In genomic region chr1:156393095-156393494, GRCh38 we compare ENCODE assay signal across 39 cellular contexts. TPM values are rescaled to one million over a fixed set of nuclear protein-coding genes. Genes with fewer than 3 reads are reported as not detected.
"Had no signal": no experiment of that assay in that cellular context is flagged by ENCODE, and none has a peak within 500 bp of the region (broad histone marks: within the 10 kb centered on the region; RNA-seq: fewer than 3 reads in every experiment).

No MANE protein-coding gene starts in this region.

- H3K9ac ChIP-seq: KMS-11 had no signal

- H3K27me3 ChIP-seq: ascending aorta had no signal

- H3K36me3 ChIP-seq: ascending aorta, breast epithelium, WERI-Rb-1 had no signal

- H3K4me3 Mint-ChIP-seq: activated CD4-positive, alpha-beta memory T cell treated with anti-CD3 and anti-CD28 coated beads, Interleukin-2, amount 10 ng/mL, durations not matched to agents 7 days and 5 days; activated CD8-positive, alpha-beta memory T cell treated with anti-CD3 and anti-CD28 coated beads, Interleukin-2, amount 10 ng/mL, durations not matched to agents 7 days and 5 days; activated naive CD4-positive, alpha-beta T cell treated with anti-CD3 and anti-CD28 coated beads, Interleukin-2, amount 50 U/mL, for 24 hours; activated naive CD8-positive, alpha-beta T cell treated with anti-CD3 and anti-CD28 coated beads, Interleukin-2, amount 10 ng/mL, durations not matched to agents 7 days and 5 days; activated T-cell treated with anti-CD3 and anti-CD28 coated beads, Interleukin-2, amount 50 U/mL, for 72 hours had no signal

- H3K4me3 ChIP-seq: ascending aorta, breast epithelium, PC-9 had no signal

- H3K4me2 ChIP-seq: KMS-11, PC-9 had no signal

- H3K27ac ChIP-seq: ascending aorta, breast epithelium, KMS-11, PC-9, WERI-Rb-1 had no signal

- ATAC-seq: activated CD8-positive, alpha-beta memory T cell treated with anti-CD3 and anti-CD28 coated beads, Interleukin-2, amount 10 ng/mL, durations not matched to agents 7 days and 5 days; activated T-cell treated with anti-CD3 and anti-CD28 coated beads, Interleukin-2, amount 50 U/mL, for 72 hours had no signal

- H3K4me1 Mint-ChIP-seq: activated CD4-positive, alpha-beta memory T cell treated with anti-CD3 and anti-CD28 coated beads, Interleukin-2, amount 10 ng/mL, durations not matched to agents 7 days and 5 days; activated naive CD4-positive, alpha-beta T cell treated with anti-CD3 and anti-CD28 coated beads, Interleukin-2, amount 50 U/mL, for 24 hours; activated naive CD8-positive, alpha-beta T cell treated with anti-CD3 and anti-CD28 coated beads, Interleukin-2, amount 10 ng/mL, durations not matched to agents 7 days and 5 days had no signal

- H3K9me3 Mint-ChIP-seq: activated CD4-positive, alpha-beta memory T cell treated with anti-CD3 and anti-CD28 coated beads, Interleukin-2, amount 10 ng/mL, durations not matched to agents 7 days and 5 days; activated naive CD4-positive, alpha-beta T cell treated with anti-CD3 and anti-CD28 coated beads, Interleukin-2, amount 50 U/mL, for 24 hours; activated naive CD8-positive, alpha-beta T cell treated with anti-CD3 and anti-CD28 coated beads, Interleukin-2, amount 10 ng/mL, durations not matched to agents 7 days and 5 days; activated T-cell treated with anti-CD3 and anti-CD28 coated beads, Interleukin-2, amount 50 U/mL, for 72 hours; activated T-helper 2 cell treated with anti-CD3 and anti-CD28 coated beads, Interferon-gamma antibody, Interleukin-2, Interleukin-4, amounts not matched to agents 10 μg/mL and 5 μg/mL and 100 μg/mL, durations not matched to agents 14 hours and 24 hours and 36 hours had no signal

- H3K9me3 ChIP-seq: ascending aorta, breast epithelium had no signal

- DNase-seq: activated CD4-positive, alpha-beta memory T cell treated with anti-CD3 and anti-CD28 coated beads, Interleukin-2, amount 10 ng/mL, durations not matched to agents 7 days and 5 days; activated CD4-positive, alpha-beta T cell treated with anti-CD3 and anti-CD28 coated beads for 1 hour; activated CD4-positive, alpha-beta T cell treated with anti-CD3 and anti-CD28 coated beads for 48 hours; activated CD4-positive, CD25-positive, alpha-beta regulatory T cell; activated CD8-positive, alpha-beta memory T cell treated with anti-CD3 and anti-CD28 coated beads for 24 hours; activated CD8-positive, alpha-beta memory T cell treated with anti-CD3 and anti-CD28 coated beads, Interleukin-2, amount 10 ng/mL, durations not matched to agents 7 days and 5 days; activated gamma-delta T cell; activated naive CD4-positive, alpha-beta T cell treated with Interleukin-2 at 50 U/mL for 16 hours; activated naive CD8-positive, alpha-beta T cell treated with anti-CD3 and anti-CD28 coated beads, Interleukin-2, amount 10 ng/mL, durations not matched to agents 7 days and 5 days; activated T-cell treated with anti-CD3 and anti-CD28 coated beads, Interleukin-2, amount 50 U/mL, for 1 hour; activated T-cell treated with anti-CD3 and anti-CD28 coated beads, Interleukin-2, amount 50 U/mL, for 72 hours; amygdala; cerebellar nuclear complex; NCI-H1092 treated with DMSO at 0.1 percent for 48 hours; NCI-H1417; NCI-H146; NCI-H187 treated with DMSO at 0.1 percent for 48 hours; NCI-H2081; NCI-H2171 treated with DMSO at 0.1 percent for 48 hours; NCI-H2227 treated with DMSO at 0.1 percent for 48 hours; NCI-H446 treated with DMSO at 0.1 percent for 48 hours; NCI-H69; NK-92 treated with Interleukin-12 subunit alpha and Interleukin-12 subunit beta, amount 100 ng/mL, for 24 hours; PC-9; Right ventricle myocardium superior; SW 1271; T-helper 1 cell; T-helper 2 cell; T-helper 9 cell had no signal

- H3K36me3 Mint-ChIP-seq: activated CD8-positive, alpha-beta memory T cell treated with anti-CD3 and anti-CD28 coated beads, Interleukin-2, amount 10 ng/mL, durations not matched to agents 7 days and 5 days; activated naive CD4-positive, alpha-beta T cell treated with anti-CD3 and anti-CD28 coated beads, Interleukin-2, amount 50 U/mL, for 24 hours; activated naive CD8-positive, alpha-beta T cell treated with anti-CD3 and anti-CD28 coated beads, Interleukin-2, amount 10 ng/mL, durations not matched to agents 7 days and 5 days had no signal

- H3K4me1 ChIP-seq: ascending aorta, breast epithelium had no signal

- H2AFZ ChIP-seq: PC-9 had no signal

- H3K27ac Mint-ChIP-seq: activated CD4-positive, alpha-beta memory T cell treated with anti-CD3 and anti-CD28 coated beads, Interleukin-2, amount 10 ng/mL, durations not matched to agents 7 days and 5 days; activated CD8-positive, alpha-beta memory T cell treated with anti-CD3 and anti-CD28 coated beads, Interleukin-2, amount 10 ng/mL, durations not matched to agents 7 days and 5 days; activated naive CD4-positive, alpha-beta T cell treated with anti-CD3 and anti-CD28 coated beads, Interleukin-2, amount 50 U/mL, for 24 hours; activated naive CD8-positive, alpha-beta T cell treated with anti-CD3 and anti-CD28 coated beads, Interleukin-2, amount 10 ng/mL, durations not matched to agents 7 days and 5 days; activated T-cell treated with anti-CD3 and anti-CD28 coated beads, Interleukin-2, amount 50 U/mL, for 72 hours; activated T-helper 2 cell treated with anti-CD3 and anti-CD28 coated beads, Interferon-gamma antibody, Interleukin-2, Interleukin-4, amounts not matched to agents 10 μg/mL and 5 μg/mL and 100 μg/mL, durations not matched to agents 14 hours and 24 hours and 36 hours had no signal

RNA-seq across cellular contexts. Expression of gene RHBG, which starts 24.1 kb away (rescaled TPM):
- total RNA-seq: activated CD4-positive, alpha-beta memory T cell treated with anti-CD3 and anti-CD28 coated beads, Interleukin-2, amount 10 ng/mL, durations not matched to agents 7 days and 5 days; activated CD8-positive, alpha-beta memory T cell treated with anti-CD3 and anti-CD28 coated beads, Interleukin-2, amount 10 ng/mL, durations not matched to agents 7 days and 5 days; activated naive CD8-positive, alpha-beta T cell treated with anti-CD3 and anti-CD28 coated beads, Interleukin-2, amount 10 ng/mL, durations not matched to agents 7 days and 5 days; activated T-cell treated with anti-CD3 and anti-CD28 coated beads, Interleukin-2, amount 50 U/mL, for 72 hours; activated T-helper 2 cell treated with anti-CD3 and anti-CD28 coated beads, Interferon-gamma antibody, Interleukin-2, Interleukin-4, amounts not matched to agents 10 μg/mL and 5 μg/mL and 100 μg/mL, durations not matched to agents 14 hours and 24 hours and 36 hours; ascending aorta; breast epithelium; cardiac septum; LHCN-M2; M059J; OCI-LY7; Right ventricle myocardium superior had no signal

RNA-seq across cellular contexts. Expression of gene TSACC, which starts 54.8 kb away (rescaled TPM):
- total RNA-seq: activated CD8-positive, alpha-beta memory T cell treated with anti-CD3 and anti-CD28 coated beads, Interleukin-2, amount 10 ng/mL, durations not matched to agents 7 days and 5 days; activated naive CD8-positive, alpha-beta T cell treated with anti-CD3 and anti-CD28 coated beads, Interleukin-2, amount 10 ng/mL, durations not matched to agents 7 days and 5 days; ascending aorta; cardiac septum; LHCN-M2; M059J; Right ventricle myocardium superior had no signal
